Comparison of ENCODE assay signal across 11 cellular contexts in the genomic region with DNA sequence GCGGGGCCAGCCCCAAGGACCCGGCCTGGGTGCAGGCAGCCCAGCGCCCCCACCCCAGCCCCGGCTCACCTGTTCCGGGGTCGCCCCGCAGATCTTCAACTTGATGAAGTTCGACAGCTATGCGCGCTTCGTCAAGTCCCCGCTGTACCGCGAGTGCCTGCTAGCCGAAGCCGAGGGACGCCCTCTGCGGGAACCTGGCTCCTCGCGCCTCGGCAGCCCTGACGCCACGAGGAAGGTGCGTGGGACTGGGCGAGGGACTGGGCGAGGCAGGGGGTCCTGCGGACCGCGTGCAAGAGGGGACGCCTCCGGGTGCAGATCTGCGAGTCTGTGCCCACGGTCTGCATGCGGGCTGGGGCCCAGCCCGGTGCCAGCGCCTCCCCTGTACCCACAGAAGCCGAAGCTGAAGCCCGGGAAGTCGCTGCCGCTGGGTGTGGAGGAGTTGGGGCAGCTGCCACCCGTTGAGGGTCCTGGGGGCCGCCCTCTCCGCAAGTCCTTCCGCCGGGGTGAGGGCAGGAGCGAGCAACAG. TPM values are rescaled to one million over a fixed set of nuclear protein-coding genes. Genes with fewer than 3 reads are reported as not detected.
DNase-seq lines count a peak whose midpoint lies in the region; ATAC-seq and TF ChIP-seq lines count a peak whose summit lies in the region.
"Had no signal": no experiment of that assay in that cellular context is flagged by ENCODE, and none has a peak within 500 bp of the region (broad histone marks: within the 10 kb centered on the region; RNA-seq: fewer than 3 reads in every experiment).

No MANE protein-coding gene starts in this region.

- no peak overlapping the region for H3K4me3 Mint-ChIP-seq in stimulated activated naive CD8-positive, alpha-beta T cell treated with anti-CD3 and anti-CD28 coated beads, Interleukin-15, amount 100 ng/mL, for 72 hours
- H3K4me3 Mint-ChIP-seq: activated naive CD8-positive, alpha-beta T cell; T-helper 2 cell treated with Interferon-gamma antibody and Interleukin-4, amounts not matched to agents 5 μg/mL and 100 μg/mL, for 36 hours had no signal

- H3K4me3 ChIP-seq in Panc1 (ENCODE audit: low read depth in 2 of 2, low read length in 2 of 2) (peak overlapping the region; percentile 41 to 45), esophagus squamous epithelium (peak overlapping the region; percentile 27 to 60 (median 46)), mucosa of stomach (ENCODE audit: low read length) (peak overlapping the region; percentile 61), tibial nerve (peak overlapping the region; percentile 31 to 58 (median 44))

- DNase-seq in Panc1 (ENCODE audit: low read depth, low spot score) (no peak), esophagus squamous epithelium (lab: John Stamatoyannopoulos, UW) (no peak), tibial nerve (ENCODE audit: low spot score in 2 of 2) (no peak), LoVo (ENCODE audit: low spot score) (no peak)
- no peak for DNase-seq in stimulated activated naive CD8-positive, alpha-beta T cell treated with anti-CD3 and anti-CD28 coated beads, Interleukin-15, amount 100 ng/mL, for 72 hours
- no peak for DNase-seq in stimulated activated CD8-positive, alpha-beta memory T cell treated with anti-CD3 and anti-CD28 coated beads, Interleukin-4, amount 100 ng/mL, for 48 hours
- DNase-seq in activated CD4-positive, alpha-beta T cell treated with anti-CD3 and anti-CD28 coated beads for 48 hours = no peak
- DNase-seq: NCI-H2171 treated with DMSO at 0.1 percent for 48 hours had no signal

- H3K9me3 ChIP-seq in Panc1 (ENCODE audit: control insufficient read depth, insufficient read depth, low read depth, low read length) (no peaks in the 10 kb centered on the region), esophagus squamous epithelium (no peaks in the 10 kb centered on the region), mucosa of stomach (ENCODE audit: control insufficient read depth, low read length) (no peaks in the 10 kb centered on the region), tibial nerve (no peaks in the 10 kb centered on the region)

- POLR2A ChIA-PET in Panc1 (lab: Charles Lee) = interaction anchor here (0.6 to 0.8 kb wide), 2 partner anchors 15 to 149 kb away, joined by 4 to 5 read pairs; a partner anchor contains a TSS

- peak; percentile 2; the same call in 1 of the 2 replicates for ATAC-seq in Panc1
- no peak for ATAC-seq in stimulated activated naive CD8-positive, alpha-beta T cell treated with anti-CD3 and anti-CD28 coated beads, Interleukin-15, amount 100 ng/mL, for 72 hours

- peak overlapping the region; percentile 35; the same call in 1 of the 2 replicates for H3K27ac ChIP-seq in Panc1 (ENCODE audit: low read length)
- H3K27ac ChIP-seq in esophagus squamous epithelium = peak overlapping the region; percentile 85 to 91 (median 89)
- peak overlapping the region in 2 of 4 donors; percentile 60 to 90 for H3K27ac ChIP-seq in tibial nerve

- no peak overlapping the region for H3K27ac Mint-ChIP-seq in stimulated activated naive CD8-positive, alpha-beta T cell treated with anti-CD3 and anti-CD28 coated beads, Interleukin-15, amount 100 ng/mL, for 72 hours
- H3K27ac Mint-ChIP-seq: activated naive CD8-positive, alpha-beta T cell; T-helper 2 cell treated with Interferon-gamma antibody and Interleukin-4, amounts not matched to agents 5 μg/mL and 100 μg/mL, for 36 hours had no signal

- H3K27me3 Mint-ChIP-seq in stimulated activated naive CD8-positive, alpha-beta T cell treated with anti-CD3 and anti-CD28 coated beads, Interleukin-15, amount 100 ng/mL, for 72 hours = no peaks in the 10 kb centered on the region
- H3K27me3 Mint-ChIP-seq: activated naive CD8-positive, alpha-beta T cell had no signal

- BruUV-seq in Panc1 (replicated peaks; lab: Mats Ljungman, UMichigan) = no TSS peak

- H3K36me3 ChIP-seq in Panc1 (ENCODE audit: control insufficient read depth, insufficient read depth, low read length) (no peaks in the 10 kb centered on the region; the same call in 1 of the 2 replicates), esophagus squamous epithelium (peaks cover 0 to 4% (median 0%) of the 10 kb centered on the region in 3 donors), mucosa of stomach (ENCODE audit: control insufficient read depth, insufficient read depth, low read length) (no peaks in the 10 kb centered on the region), tibial nerve (no peaks in the 10 kb centered on the region)

- H3K9me3 Mint-ChIP-seq in stimulated activated naive CD8-positive, alpha-beta T cell treated with anti-CD3 and anti-CD28 coated beads, Interleukin-15, amount 100 ng/mL, for 72 hours = no peaks in the 10 kb centered on the region
- H3K9me3 Mint-ChIP-seq: T-helper 2 cell treated with Interferon-gamma antibody and Interleukin-4, amounts not matched to agents 5 μg/mL and 100 μg/mL, for 36 hours had no signal

- H3K4me1 Mint-ChIP-seq in stimulated activated naive CD8-positive, alpha-beta T cell treated with anti-CD3 and anti-CD28 coated beads, Interleukin-15, amount 100 ng/mL, for 72 hours = peaks cover 86% of the 10 kb centered on the region

- H3K9ac ChIP-seq in mucosa of stomach (ENCODE audit: low read length) = peak overlapping the region; percentile 69

- CTCF ChIA-PET in Panc1 (lab: Charles Lee) = interaction anchor here (0.6 to 1.5 kb wide), 3 partner anchors 15 to 64 kb away, joined by 5 to 12 read pairs (median 6); no protein-coding TSS in a partner anchor

- 55 to 57% methylated on average over 6 to 22 of the region's 46 CpGs for WGBS in esophagus squamous epithelium, 2 donors
- WGBS in tibial nerve, 2 donors = 27% methylated on average over 40 to 46 of the region's 46 CpGs

- H3K27me3 ChIP-seq in Panc1 (ENCODE audit: control insufficient read depth, insufficient read depth, low read length) (no peaks in the 10 kb centered on the region), esophagus squamous epithelium (no peaks in the 10 kb centered on the region), mucosa of stomach (ENCODE audit: control insufficient read depth, insufficient read depth, low read length) (no peaks in the 10 kb centered on the region), tibial nerve (peaks cover 0 to 6% of the 10 kb centered on the region in 2 donors)

- in situ Hi-C loops in Panc1 (cut with HindIII; ENCODE audit: low pct_unique_long_range_greater_than_20kb, low sequenced_read_pairs) = no loop called here

- no peak for TF ChIP-seq EP300 in tibial nerve (IDR thresholded peaks at IDR 0.05)

- peak in 1 of 4 donors; percentile 2 for TF ChIP-seq POLR2A in esophagus squamous epithelium (IDR thresholded peaks at IDR 0.05)
- no peak for TF ChIP-seq POLR2A in tibial nerve (IDR thresholded peaks at IDR 0.05)

- intact Hi-C loops in Panc1 (cut with micrococcal nuclease; ENCODE audit: unreplicated experiment) (no loop called here), esophagus squamous epithelium (cut with DNase I) (no loop called here)

- no peak for TF ChIP-seq CTCF in Panc1 (IDR thresholded peaks at IDR 0.05)
- no peak for TF ChIP-seq CTCF in esophagus squamous epithelium (IDR thresholded peaks at IDR 0.05)
- TF ChIP-seq CTCF in tibial nerve (IDR thresholded peaks at IDR 0.05) = no peak

- peaks cover 20% of the 10 kb centered on the region for H3K4me1 ChIP-seq in Panc1 (ENCODE audit: control insufficient read depth, insufficient read depth, low read length)
- H3K4me1 ChIP-seq in esophagus squamous epithelium = peaks cover 52 to 97% (median 65%) of the 10 kb centered on the region in 3 donors
- peaks cover 71% of the 10 kb centered on the region for H3K4me1 ChIP-seq in mucosa of stomach (ENCODE audit: control insufficient read depth, insufficient read depth, low read length)
- peaks cover 0 to 62% (median 27%) of the 10 kb centered on the region in 4 donors for H3K4me1 ChIP-seq in tibial nerve

RNA-seq across cellular contexts. Expression of a gene that starts 9.7 kb away (rescaled TPM):
- total RNA-seq in Panc1 (2021; ENCODE audit: unreplicated experiment) (13.5 TPM), esophagus squamous epithelium (10 to 100 TPM; 32.7 to 37.8 (median 34.8) TPM), tibial nerve (10 to 100 TPM; 10.2 to 29.6 (median 16.4) TPM)
- 19.1 TPM for polyA plus RNA-seq in Panc1 (2012; ENCODE audit: insufficient read length)

RNA-seq across cellular contexts. Expression of a gene that starts 15.9 kb away (rescaled TPM):
- 140 TPM for total RNA-seq in Panc1 (2021; ENCODE audit: unreplicated experiment)
- 275 TPM for polyA plus RNA-seq in Panc1 (2012; ENCODE audit: insufficient read length)
- 100 to 1,000 TPM; 225 to 384 (median 257) TPM for total RNA-seq in esophagus squamous epithelium
- total RNA-seq in tibial nerve = 100 to 1,000 TPM; 144 to 179 (median 154) TPM

RNA-seq across cellular contexts. Expression of a gene that starts 16.8 kb away (rescaled TPM):
- total RNA-seq in Panc1 (2021; ENCODE audit: unreplicated experiment) (not detected), esophagus squamous epithelium (under 1 TPM; 0.15 to 0.47 (median 0.25) TPM), tibial nerve (not detected)
- not detected for polyA plus RNA-seq in Panc1 (2012; ENCODE audit: insufficient read length)

RNA-seq across cellular contexts. Expression of a gene that starts 33.1 kb away (rescaled TPM):
- total RNA-seq in Panc1 (2021; ENCODE audit: unreplicated experiment) (not detected), esophagus squamous epithelium (1 to 10 TPM in 1 of 4 donors, not detected in 3; 2.0 TPM), tibial nerve (not detected)
- polyA plus RNA-seq in Panc1 (2012; ENCODE audit: insufficient read length) = not detected

RNA-seq across cellular contexts. Expression of a gene that starts 42.0 kb away (rescaled TPM):
- total RNA-seq in Panc1 (2021; ENCODE audit: unreplicated experiment) = 13.4 TPM
- polyA plus RNA-seq in Panc1 (2012; ENCODE audit: insufficient read length) = 51.9 TPM
- 10 to 100 TPM; 10.7 to 25.4 (median 19.6) TPM for total RNA-seq in esophagus squamous epithelium
- 1 to 10 TPM in 1 of 4 donors, under 1 TPM in 1, not detected in 2; 0.59 to 4.5 TPM for total RNA-seq in tibial nerve
